Comparison of ENCODE assay signal across 10 cellular contexts in genomic region chr22:36152819-36153218, GRCh38. TPM values are rescaled to one million over a fixed set of nuclear protein-coding genes. Genes with fewer than 3 reads are reported as not detected.
A peak's percentile ranks its signal among the peaks of the same experiment; 100 is the strongest.
DNase-seq lines count a peak whose midpoint lies in the region; ATAC-seq and TF ChIP-seq lines count a peak whose summit lies in the region.
"Not testable (repeated sequence)": the region's sequence is repeated elsewhere in the genome, so short reads cannot be mapped to it uniquely, and the experiment has no call there.
"Had no signal": no experiment of that assay in that cellular context is flagged by ENCODE, and none has a peak within 500 bp of the region (broad histone marks: within the 10 kb centered on the region; RNA-seq: fewer than 3 reads in every experiment).

No MANE protein-coding gene starts in this region.

- H3K4me3 Mint-ChIP-seq in CD8-positive, alpha-beta memory T cell: peak overlapping the region; percentile 52 to 96 (median 62)
- not testable (repeated sequence) for H3K4me3 Mint-ChIP-seq in activated CD4-positive, alpha-beta memory T cell treated with anti-CD3 and anti-CD28 coated beads for 36 hours; activated naive CD4-positive, alpha-beta T cell treated with anti-CD3 and anti-CD28 coated beads, Interleukin-2, amount 50 U/mL, for 24 hours; natural killer cell treated with Interleukin-12 subunit alpha and Interleukin-12 subunit beta and Interleukin-15 and Interleukin-18, amount 100 ng/mL, for 72 hours

- not testable (repeated sequence) for H3K9me3 Mint-ChIP-seq in CD8-positive, alpha-beta memory T cell; activated CD4-positive, alpha-beta memory T cell treated with anti-CD3 and anti-CD28 coated beads for 36 hours; activated naive CD4-positive, alpha-beta T cell treated with anti-CD3 and anti-CD28 coated beads, Interleukin-2, amount 50 U/mL, for 24 hours; natural killer cell treated with Interleukin-12 subunit alpha and Interleukin-12 subunit beta and Interleukin-15 and Interleukin-18, amount 100 ng/mL, for 72 hours

- ATAC-seq in heart right ventricle; natural killer cell treated with Interleukin-12 subunit alpha and Interleukin-12 subunit beta and Interleukin-15 and Interleukin-18, amount 100 ng/mL, for 72 hours: not testable (repeated sequence)

- not testable (repeated sequence) for H3K27me3 Mint-ChIP-seq in CD8-positive, alpha-beta memory T cell; activated CD4-positive, alpha-beta memory T cell treated with anti-CD3 and anti-CD28 coated beads for 36 hours; activated naive CD4-positive, alpha-beta T cell treated with anti-CD3 and anti-CD28 coated beads, Interleukin-2, amount 50 U/mL, for 24 hours; natural killer cell treated with Interleukin-12 subunit alpha and Interleukin-12 subunit beta and Interleukin-15 and Interleukin-18, amount 100 ng/mL, for 72 hours

- CTCF ChIA-PET in CD8-positive, alpha-beta memory T cell (lab: Charles Lee): interaction anchor here (0.9 to 2.7 kb wide), 4 partner anchors 8 to 33 kb away, joined by 3 to 14 read pairs (median 4); partner anchors contain the start of gene APOL3
- CTCF ChIA-PET in activated CD4-positive, alpha-beta memory T cell treated with anti-CD3 and anti-CD28 coated beads for 36 hours (lab: Charles Lee): interaction anchor here (1.1 to 15.2 kb wide), 6 partner anchors 21 to 334 kb away, joined by 3 to 174 read pairs (median 4); no protein-coding TSS in a partner anchor

- not testable (repeated sequence) for H3K27ac ChIP-seq in CD8-positive, alpha-beta memory T cell (ENCODE audit: low read depth, low read length)
- H3K27ac ChIP-seq in effector memory CD4-positive, alpha-beta T cell (ENCODE audit: insufficient read depth, low read length, poor library complexity, severe bottlenecking): peak overlapping the region; percentile 40
- H3K27ac ChIP-seq in heart right ventricle (peak overlapping the region in 6 of 10 donors; percentile 18 to 95 (median 91)), thyroid gland (peak overlapping the region in 2 of 3 donors; percentile 85)

- H3K9me3 ChIP-seq in CD8-positive, alpha-beta memory T cell (ENCODE audit: low read length); effector memory CD4-positive, alpha-beta T cell (ENCODE audit: control insufficient read depth, low read length); heart right ventricle; thyroid gland: not testable (repeated sequence)

- H3K4me1 Mint-ChIP-seq in CD8-positive, alpha-beta memory T cell: peaks cover 91 to 99% (median 92%) of the 10 kb centered on the region in 3 donors
- H3K4me1 Mint-ChIP-seq in activated CD4-positive, alpha-beta memory T cell treated with anti-CD3 and anti-CD28 coated beads for 36 hours (ENCODE audit: low read depth): peaks cover 80% of the 10 kb centered on the region
- peaks cover 89% of the 10 kb centered on the region for H3K4me1 Mint-ChIP-seq in activated naive CD4-positive, alpha-beta T cell treated with anti-CD3 and anti-CD28 coated beads, Interleukin-2, amount 50 U/mL, for 24 hours
- H3K4me1 Mint-ChIP-seq in natural killer cell treated with Interleukin-12 subunit alpha and Interleukin-12 subunit beta and Interleukin-15 and Interleukin-18, amount 100 ng/mL, for 72 hours (ENCODE audit: low read depth in 2 of 2): peaks cover 70 to 76% of the 10 kb centered on the region in 2 donors

- not testable (repeated sequence) for H3K27me3 ChIP-seq in CD8-positive, alpha-beta memory T cell (ENCODE audit: insufficient read depth, low read length, poor library complexity, severe bottlenecking); effector memory CD4-positive, alpha-beta T cell (replicated peaks; ENCODE audit: control insufficient read depth, insufficient read depth, low read length, poor library complexity, severe bottlenecking); heart right ventricle; thyroid gland

- POLR2A ChIA-PET in CD8-positive, alpha-beta memory T cell (lab: Charles Lee): interaction anchor here (0.6 to 0.9 kb wide), 2 partner anchors 23 to 225 kb away, joined by 3 read pairs; no protein-coding TSS in a partner anchor
- POLR2A ChIA-PET in activated CD4-positive, alpha-beta memory T cell treated with anti-CD3 and anti-CD28 coated beads for 36 hours (lab: Charles Lee): not testable (repeated sequence)

- TF ChIP-seq CTCF in heart right ventricle (IDR thresholded peaks at IDR 0.05); thyroid gland (IDR thresholded peaks at IDR 0.05): not testable (repeated sequence)

- H3K36me3 Mint-ChIP-seq in CD8-positive, alpha-beta memory T cell: peaks cover 24 to 91% (median 26%) of the 10 kb centered on the region in 3 donors
- H3K36me3 Mint-ChIP-seq in activated CD4-positive, alpha-beta memory T cell treated with anti-CD3 and anti-CD28 coated beads for 36 hours: peaks cover 36% of the 10 kb centered on the region
- peaks cover 11% of the 10 kb centered on the region for H3K36me3 Mint-ChIP-seq in activated naive CD4-positive, alpha-beta T cell treated with anti-CD3 and anti-CD28 coated beads, Interleukin-2, amount 50 U/mL, for 24 hours
- peaks cover 15% of the 10 kb centered on the region for H3K36me3 Mint-ChIP-seq in natural killer cell treated with Interleukin-12 subunit alpha and Interleukin-12 subunit beta and Interleukin-15 and Interleukin-18, amount 100 ng/mL, for 72 hours

- DNase-seq in CD8-positive, alpha-beta memory T cell; activated CD4-positive, alpha-beta memory T cell treated with anti-CD3 and anti-CD28 coated beads for 36 hours; effector memory CD4-positive, alpha-beta T cell; heart right ventricle; natural killer cell treated with Interleukin-12 subunit alpha and Interleukin-12 subunit beta and Interleukin-15 and Interleukin-18, amount 100 ng/mL, for 72 hours (ENCODE audit: low spot score); thyroid gland: not testable (repeated sequence)

- 82 to 93% methylated on average over 4 of the region's 4 CpGs for WGBS in heart right ventricle, 2 donors
- WGBS in thyroid gland, 2 donors: 93 to 96% methylated on average over 4 of the region's 4 CpGs

- H3K4me1 ChIP-seq in CD8-positive, alpha-beta memory T cell (ENCODE audit: insufficient read depth, low read length): peaks cover 82% of the 10 kb centered on the region
- peaks cover 41% of the 10 kb centered on the region for H3K4me1 ChIP-seq in effector memory CD4-positive, alpha-beta T cell (ENCODE audit: control insufficient read depth, insufficient read depth, low read length, poor library complexity, severe bottlenecking)
- peaks cover 15 to 99% (median 86%) of the 10 kb centered on the region in 9 donors for H3K4me1 ChIP-seq in heart right ventricle
- peaks cover 22 to 54% of the 10 kb centered on the region in 2 donors for H3K4me1 ChIP-seq in thyroid gland

- not testable (repeated sequence) for H3K4me3 ChIP-seq in CD8-positive, alpha-beta memory T cell (ENCODE audit: low read length); effector memory CD4-positive, alpha-beta T cell (ENCODE audit: insufficient read depth, low read depth, low read length, poor library complexity, severe bottlenecking); heart right ventricle; thyroid gland (replicated peaks in 1 of 3)

- intact Hi-C loops in activated CD4-positive, alpha-beta memory T cell treated with anti-CD3 and anti-CD28 coated beads for 36 hours (cut with micrococcal nuclease): loop anchor here (10.0 kb wide), 2 partner anchors 262 to 332 kb away; partner anchors contain the start of gene TXN2
- intact Hi-C loops in heart right ventricle (cut with DNase I): loop anchor here in 1 of 10 donors (10.0 kb wide), 1 partner anchor 332 kb away; the partner anchor contains the start of gene TXN2
- intact Hi-C loops in thyroid gland (cut with DNase I): not testable (repeated sequence)

- peak overlapping the region in 7 of 8 donors; percentile 45 to 100 (median 98) for H3K27ac Mint-ChIP-seq in CD8-positive, alpha-beta memory T cell
- peak overlapping the region; percentile 13 for H3K27ac Mint-ChIP-seq in activated CD4-positive, alpha-beta memory T cell treated with anti-CD3 and anti-CD28 coated beads for 36 hours
- H3K27ac Mint-ChIP-seq in activated naive CD4-positive, alpha-beta T cell treated with anti-CD3 and anti-CD28 coated beads, Interleukin-2, amount 50 U/mL, for 24 hours: peak overlapping the region; percentile 63
- H3K27ac Mint-ChIP-seq in natural killer cell treated with Interleukin-12 subunit alpha and Interleukin-12 subunit beta and Interleukin-15 and Interleukin-18, amount 100 ng/mL, for 72 hours: peak overlapping the region; percentile 3 to 99

- not testable (repeated sequence) for TF ChIP-seq POLR2A in thyroid gland (IDR thresholded peaks at IDR 0.05)

- peaks cover 35% of the 10 kb centered on the region for H3K36me3 ChIP-seq in CD8-positive, alpha-beta memory T cell (ENCODE audit: insufficient read depth, low read length)
- H3K36me3 ChIP-seq in effector memory CD4-positive, alpha-beta T cell (ENCODE audit: control insufficient read depth, insufficient read depth, low read length): peaks cover 33% of the 10 kb centered on the region
- H3K36me3 ChIP-seq in heart right ventricle: peaks cover 0 to 43% (median 9%) of the 10 kb centered on the region in 9 donors
- not testable (repeated sequence) for H3K36me3 ChIP-seq in thyroid gland

RNA-seq across cellular contexts. Expression of gene APOL3, which starts 7.7 kb away (rescaled TPM):
- total RNA-seq in CD8-positive, alpha-beta memory T cell: 10 to 100 TPM; 43.1 to 48.3 TPM
- polyA plus RNA-seq in CD8-positive, alpha-beta memory T cell: 102 TPM
- total RNA-seq in activated CD4-positive, alpha-beta memory T cell treated with anti-CD3 and anti-CD28 coated beads for 36 hours: 10 to 100 TPM; 63.9 to 66.7 TPM
- total RNA-seq in heart right ventricle: 10 to 100 TPM; 17.1 to 65.9 (median 24.6) TPM
- 10 to 100 TPM; 24.0 to 37.3 TPM for polyA plus RNA-seq in heart right ventricle
- total RNA-seq in natural killer cell treated with Interleukin-12 subunit alpha and Interleukin-12 subunit beta and Interleukin-15 and Interleukin-18, amount 100 ng/mL, for 72 hours: 100 to 1,000 TPM in 1 of 2 donors, 10 to 100 TPM in 1; 79.8 to 169 TPM
- total RNA-seq in thyroid gland: 10 to 100 TPM; 23.3 to 91.9 (median 59.9) TPM
- polyA plus RNA-seq: A549 had no signal

RNA-seq across cellular contexts. Expression of gene APOL4, which starts 48.8 kb away (rescaled TPM):
- under 1 TPM; 0.42 to 0.46 TPM for total RNA-seq in CD8-positive, alpha-beta memory T cell
- not detected for polyA plus RNA-seq in CD8-positive, alpha-beta memory T cell
- total RNA-seq in activated CD4-positive, alpha-beta memory T cell treated with anti-CD3 and anti-CD28 coated beads for 36 hours: under 1 TPM; 0.53 to 0.67 TPM
- 10 to 100 TPM in 2 of 10 donors, 1 to 10 TPM in 7, not detected in 1; 1.6 to 22.6 (median 4.9) TPM for total RNA-seq in heart right ventricle
- 1 to 10 TPM; 3.6 to 4.2 TPM for polyA plus RNA-seq in heart right ventricle
- total RNA-seq in natural killer cell treated with Interleukin-12 subunit alpha and Interleukin-12 subunit beta and Interleukin-15 and Interleukin-18, amount 100 ng/mL, for 72 hours: 1 to 10 TPM in 1 of 2 donors, under 1 TPM in 1; 0.64 to 1.5 TPM
- total RNA-seq in thyroid gland: 10 to 100 TPM in 1 of 4 donors, 1 to 10 TPM in 2, not detected in 1; 5.8 to 16.1 (median 7.5) TPM
- total RNA-seq: HFFc6, HT1080 had no signal
- polyA plus RNA-seq: A549 had no signal

Comparison
In these comparisons a context has a peak if more than half of its experiments do, and no peak if none do; other contexts are left out.
1. H3K27ac Mint-ChIP-seq: peak in every context shown above with its lines; median percentile 98 in CD8-positive, alpha-beta memory T cell; 63 in activated naive CD4-positive, alpha-beta T cell treated with anti-CD3 and anti-CD28 coated beads, Interleukin-2, amount 50 U/mL, for 24 hours; 51 in natural killer cell treated with Interleukin-12 subunit alpha and Interleukin-12 subunit beta and Interleukin-15 and Interleukin-18, amount 100 ng/mL, for 72 hours; 13 in activated CD4-positive, alpha-beta memory T cell treated with anti-CD3 and anti-CD28 coated beads for 36 hours.